ENCODE assay signal across 22 cellular contexts in genomic region chr5:74132485-74132884, GRCh38.
"Had no signal": no experiment of that assay in that cellular context is flagged by ENCODE, and none has a peak within 500 bp of the region (broad histone marks: within the 10 kb centered on the region; RNA-seq: fewer than 3 reads in every experiment).

No MANE protein-coding gene starts in this region.

- H3K4me3 Mint-ChIP-seq: IgD-negative memory B cell had no signal

- H3K27ac Mint-ChIP-seq: IgD-negative memory B cell had no signal

- H3K4me2 ChIP-seq: KMS-11 had no signal

- H3K4me3 ChIP-seq: K562 had no signal

- H3K36me3 Mint-ChIP-seq: IgD-negative memory B cell had no signal

- H3K4me1 Mint-ChIP-seq: IgD-negative memory B cell had no signal

- H3K27ac ChIP-seq: HL-60, KMS-11 had no signal

- H3K9ac ChIP-seq: KMS-11 had no signal

- DNase-seq: Kasumi-1, MV-4-11, NCI-H1048, NCI-H1105, NCI-H1436 treated with DMSO at 0.1 percent for 48 hours, NCI-H1694, NCI-H187 treated with DMSO at 0.1 percent for 48 hours, NCI-H2029 treated with DMSO at 0.1 percent for 48 hours, NCI-H2171 treated with DMSO at 0.1 percent for 48 hours, NCI-H345, NCI-H446 treated with DMSO at 0.1 percent for 48 hours, NCI-H510A treated with DMSO at 0.1 percent for 48 hours, NCI-H526, NCI-H82, RPMI8226, SHP77 had no signal

- FAIRE-seq: HTR-8/SVneo, K562, RCC 7860 had no signal
